Comparison of ENCODE assay signal across 9 cellular contexts in genomic region chr20:3405696-3406358, GRCh38. TPM values are rescaled to one million over a fixed set of nuclear protein-coding genes. Genes with fewer than 3 reads are reported as not detected.
DNase-seq lines count a peak whose midpoint lies in the region; ATAC-seq, FAIRE-seq and TF ChIP-seq lines count a peak whose summit lies in the region.
"Had no signal": no experiment of that assay in that cellular context is flagged by ENCODE, and none has a peak within 500 bp of the region (broad histone marks: within the 10 kb centered on the region; RNA-seq: fewer than 3 reads in every experiment).

No MANE protein-coding gene starts in this region.

- H3K4me1 Mint-ChIP-seq in CD4-positive, alpha-beta memory T cell, result peaks cover 24 to 44% (median 32%) of the 10 kb centered on the region in 4 donors
- peaks cover 38% of the 10 kb centered on the region for H3K4me1 Mint-ChIP-seq in T-helper 17 cell

- H4K20me1 ChIP-seq in fibroblast of lung (ENCODE audit: control insufficient read depth, extremely low read depth, insufficient read depth, low read length), result no peaks in the 10 kb centered on the region

- no peak overlapping the region for H2AFZ ChIP-seq in fibroblast of lung (ENCODE audit: low read length)

- peaks cover 21% of the 10 kb centered on the region for H3K4me1 ChIP-seq in CD4-positive, alpha-beta memory T cell (ENCODE audit: insufficient read depth, low read length)
- H3K4me1 ChIP-seq in fibroblast of lung (ENCODE audit: control insufficient read depth, extremely low read depth, insufficient read depth, low read length) (no peaks in the 10 kb centered on the region), pancreas (peaks cover 0 to 16% (median 10%) of the 10 kb centered on the region in 3 donors)

- intact Hi-C loops in CD4-positive, alpha-beta memory T cell (cut with micrococcal nuclease), result no loop called here
- intact Hi-C loops in pancreas (cut with DNase I) (no loop called here), left colon (cut with DNase I, micrococcal nuclease) (no loop called here)

- 24 to 29% methylated on average over 3 of the region's 3 CpGs for WGBS in pancreas, 2 donors

- H3K36me3 Mint-ChIP-seq in CD4-positive, alpha-beta memory T cell, result peaks cover 0 to 12% of the 10 kb centered on the region in 2 donors
- H3K36me3 Mint-ChIP-seq in T-helper 17 cell (ENCODE audit: low read depth), result peaks cover 5% of the 10 kb centered on the region

- no peaks in the 10 kb centered on the region for H3K9me3 ChIP-seq in CD4-positive, alpha-beta memory T cell (ENCODE audit: control insufficient read depth in 1 of 2, low read length in 2 of 2)
- H3K9me3 ChIP-seq in T-helper 17 cell (ENCODE audit: control insufficient read depth, low read length, poor library complexity, severe bottlenecking) (no peaks in the 10 kb centered on the region), fibroblast of lung (ENCODE audit: control insufficient read depth, insufficient read depth, low read depth, low read length) (no peaks in the 10 kb centered on the region), pancreas (no peaks in the 10 kb centered on the region)

- H3K27me3 Mint-ChIP-seq in CD4-positive, alpha-beta memory T cell, result no peaks in the 10 kb centered on the region
- no peaks in the 10 kb centered on the region for H3K27me3 Mint-ChIP-seq in T-helper 17 cell

- H3K36me3 ChIP-seq in CD4-positive, alpha-beta memory T cell (ENCODE audit: insufficient read depth, low read length), result no peaks in the 10 kb centered on the region
- H3K36me3 ChIP-seq in fibroblast of lung (ENCODE audit: control insufficient read depth, insufficient read depth, low read length) (no peaks in the 10 kb centered on the region), pancreas (no peaks in the 10 kb centered on the region)

- POLR2A ChIA-PET in CD4-positive, alpha-beta memory T cell (lab: Charles Lee; ENCODE audit: partially characterized antibody), result interaction anchor here (4.6 kb wide), 1 partner anchor 66 kb away, joined by 28 read pairs; the partner anchor contains the start of gene ATRN

- TF ChIP-seq CTCF in fibroblast of lung (conservative IDR thresholded peaks at IDR 0.05 in 1 of 2, IDR thresholded peaks at IDR 0.05 in 1 of 2; ENCODE audit: low read depth in 1 of 2, low read length in 2 of 2) (no peak), pancreas (IDR thresholded peaks at IDR 0.05) (no peak)

- peaks cover 56% of the 10 kb centered on the region for H3K79me2 ChIP-seq in fibroblast of lung (ENCODE audit: control insufficient read depth, insufficient read depth, low read length)

- H3K27ac Mint-ChIP-seq in CD4-positive, alpha-beta memory T cell, result peak overlapping the region in 6 of 7 donors; percentile 57 to 95 (median 88)
- peak overlapping the region; percentile 81 for H3K27ac Mint-ChIP-seq in T-helper 17 cell

- CTCF ChIA-PET in CD4-positive, alpha-beta memory T cell (lab: Charles Lee; ENCODE audit: partially characterized antibody), result interaction anchor here (0.6 kb wide), 1 partner anchor 16 kb away, joined by 3 read pairs; no protein-coding TSS in a partner anchor

- FAIRE-seq in pancreas (lab: Jason Lieb, UNC), result no peak

- peak overlapping the region; percentile 79 for H3K4me2 ChIP-seq in fibroblast of lung (ENCODE audit: extremely low read depth, insufficient read depth, low read length)

- H3K27me3 ChIP-seq in CD4-positive, alpha-beta memory T cell (ENCODE audit: insufficient read depth, low read length), result no peaks in the 10 kb centered on the region
- H3K27me3 ChIP-seq in fibroblast of lung (ENCODE audit: control insufficient read depth, insufficient read depth, low read length) (no peaks in the 10 kb centered on the region), pancreas (no peaks in the 10 kb centered on the region)
- H3K27me3 ChIP-seq: foreskin keratinocyte had no signal

- DNase-seq in CD4-positive, alpha-beta memory T cell, result no peak
- DNase-seq in T-helper 17 cell (no peak), fibroblast of lung (ENCODE audit: low read depth in 2 of 2) (peak in 1 of 2 donors; percentile 5), pancreas (no peak), NCI-H345 (lab: John Stamatoyannopoulos, UW) (no peak), RPMI8226 (no peak), left colon (no peak)

- no peak overlapping the region for H3K27ac ChIP-seq in CD4-positive, alpha-beta memory T cell (ENCODE audit: low read depth, low read length)
- H3K27ac ChIP-seq in fibroblast of lung (ENCODE audit: insufficient read depth, low read length) (no peak overlapping the region), pancreas (peak overlapping the region in 3 of 4 donors; percentile 84 to 91 (median 87))

- H3K9me3 Mint-ChIP-seq in CD4-positive, alpha-beta memory T cell, result no peaks in the 10 kb centered on the region

- no peak for ATAC-seq in T-helper 17 cell
- no peak for ATAC-seq in pancreas
- ATAC-seq in HG03280 (IDR thresholded peaks at IDR 0.05; ENCODE audit: unreplicated experiment), result no peak
- no peak for ATAC-seq in left colon
- ATAC-seq: foreskin keratinocyte had no signal

- no peak overlapping the region for H3K9ac ChIP-seq in fibroblast of lung (ENCODE audit: insufficient read depth, low read length)

- H3K4me3 ChIP-seq in CD4-positive, alpha-beta memory T cell (ENCODE audit: low read length in 2 of 2), result no peak overlapping the region
- peak overlapping the region; percentile 84 to 98 (median 87) for H3K4me3 ChIP-seq in fibroblast of lung (replicated peaks in 1 of 4; ENCODE audit: control extremely low read depth in 1 of 4, insufficient read depth in 1 of 4, low read depth in 3 of 4, low read length in 4 of 4)
- peak overlapping the region in 3 of 4 donors; percentile 75 to 80 (median 77) for H3K4me3 ChIP-seq in pancreas

- H3K4me3 Mint-ChIP-seq in CD4-positive, alpha-beta memory T cell, result peak overlapping the region; percentile 72 to 98 (median 91)
- peak overlapping the region; percentile 98 for H3K4me3 Mint-ChIP-seq in T-helper 17 cell

RNA-seq across cellular contexts. Expression of gene DNAAF9, which starts 1.6 kb away (rescaled TPM):
- total RNA-seq in CD4-positive, alpha-beta memory T cell, result 1 to 10 TPM; 5.6 to 6.1 TPM
- 1 to 10 TPM in 1 of 2 donors, under 1 TPM in 1; 0.72 to 1.6 TPM for polyA plus RNA-seq in CD4-positive, alpha-beta memory T cell
- 1 to 10 TPM; 6.5 to 6.7 TPM for total RNA-seq in T-helper 17 cell
- total RNA-seq in fibroblast of lung, result 11.8 and 19.2 TPM in 2 replicates
- polyA plus RNA-seq in fibroblast of lung, result 10.6 and 11.7 TPM in 2 replicates
- polyA plus RNA-seq in fibroblast of lung (2012), result 6.6 and 8.1 TPM in 2 replicates
- polyA minus RNA-seq in fibroblast of lung (ENCODE audit: low replicate concordance), result 9.7 and 10.0 TPM in 2 replicates
- total RNA-seq in pancreas, result 10 to 100 TPM in 1 of 6 donors, 1 to 10 TPM in 5; 3.9 to 10.2 (median 4.8) TPM
- 1 to 10 TPM; 5.1 to 5.9 TPM for polyA plus RNA-seq in pancreas
- 1 to 10 TPM; 1.6 to 5.1 TPM for total RNA-seq in left colon

Comparison
In these comparisons a context has a peak if more than half of its experiments do, and no peak if none do; other contexts are left out.
1. H3K27ac ChIP-seq: peak in pancreas (3 of 4); none in CD4-positive, alpha-beta memory T cell (single experiment) and fibroblast of lung (single experiment).
2. H3K4me3 ChIP-seq: peak in fibroblast of lung (4 of 4) and pancreas (3 of 4); none in CD4-positive, alpha-beta memory T cell (0 of 2).